Comparison of ENCODE assay signal across 15 cellular contexts in the genomic region with DNA sequence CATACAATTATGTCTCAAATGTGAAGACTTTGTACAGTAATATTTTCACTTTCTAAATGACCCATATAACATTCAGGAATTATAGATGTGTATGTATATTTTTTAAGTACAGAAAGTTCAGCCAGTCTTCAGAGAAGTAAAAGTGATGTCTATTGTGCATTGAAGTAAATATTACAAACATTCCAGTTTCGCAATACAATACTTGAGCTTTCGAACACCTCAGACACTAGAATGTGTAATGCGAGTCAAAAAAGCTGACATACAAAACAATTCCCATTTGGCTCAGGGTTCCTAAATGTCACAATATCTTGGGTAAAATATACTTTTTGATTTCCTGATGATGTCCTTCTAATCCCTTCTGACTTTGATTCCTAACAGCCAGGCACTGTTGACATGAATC.
"Had no signal": no experiment of that assay in that cellular context is flagged by ENCODE, and none has a peak within 500 bp of the region (broad histone marks: within the 10 kb centered on the region; RNA-seq: fewer than 3 reads in every experiment).

No MANE protein-coding gene starts in this region.

- H3K27me3 ChIP-seq: colonic mucosa, esophagus muscularis mucosa, sigmoid colon, upper lobe of right lung had no signal

- H3K4me3 ChIP-seq: colonic mucosa, esophagus muscularis mucosa, sigmoid colon, thoracic aorta, upper lobe of right lung had no signal

- ATAC-seq: activated T-cell treated with anti-CD3 and anti-CD28 coated beads, Interleukin-2, amount 50 U/mL, for 72 hours; upper lobe of right lung; WTC11 had no signal

- H3K36me3 ChIP-seq: colonic mucosa, esophagus muscularis mucosa, sigmoid colon, thoracic aorta, upper lobe of right lung had no signal

- H3K27ac ChIP-seq: colonic mucosa, esophagus muscularis mucosa, sigmoid colon, thoracic aorta, upper lobe of right lung had no signal

- H3K36me3 Mint-ChIP-seq: activated naive CD8-positive, alpha-beta T cell treated with anti-CD3 and anti-CD28 coated beads, Interleukin-2, amount 10 ng/mL, durations not matched to agents 7 days and 5 days had no signal

- H3K9me3 ChIP-seq: colonic mucosa, esophagus muscularis mucosa, sigmoid colon, thoracic aorta, upper lobe of right lung had no signal

- H3K9me3 Mint-ChIP-seq: activated CD4-positive, alpha-beta memory T cell treated with anti-CD3 and anti-CD28 coated beads, Interleukin-2, amount 10 ng/mL, durations not matched to agents 7 days and 5 days; activated naive CD8-positive, alpha-beta T cell treated with anti-CD3 and anti-CD28 coated beads, Interleukin-2, amount 10 ng/mL, durations not matched to agents 7 days and 5 days; neural crest cell had no signal

- H3K4me3 Mint-ChIP-seq: activated CD4-positive, alpha-beta memory T cell treated with anti-CD3 and anti-CD28 coated beads, Interleukin-2, amount 10 ng/mL, durations not matched to agents 7 days and 5 days; activated naive CD8-positive, alpha-beta T cell treated with anti-CD3 and anti-CD28 coated beads, Interleukin-2, amount 10 ng/mL, durations not matched to agents 7 days and 5 days; activated T-cell treated with anti-CD3 and anti-CD28 coated beads, Interleukin-2, amount 50 U/mL, for 72 hours; neural crest cell; WTC11 had no signal

- DNase-seq: activated CD4-positive, alpha-beta memory T cell treated with anti-CD3 and anti-CD28 coated beads, Interleukin-2, amount 10 ng/mL, durations not matched to agents 7 days and 5 days; activated CD4-positive, alpha-beta T cell treated with anti-CD3 and anti-CD28 coated beads for 4 hours; activated gamma-delta T cell; activated naive CD8-positive, alpha-beta T cell treated with anti-CD3 and anti-CD28 coated beads, Interleukin-2, amount 10 ng/mL, durations not matched to agents 7 days and 5 days; activated T-cell treated with anti-CD3 and anti-CD28 coated beads, Interleukin-2, amount 50 U/mL, for 72 hours; colonic mucosa; glutamatergic neuron; sigmoid colon; stimulated activated CD4-positive, alpha-beta T cell treated with anti-CD3 and anti-CD28 coated beads, Interleukin-1b, Interleukin-23, amount 100 ng/mL, for 48 hours; T-helper 2 cell; upper lobe of right lung had no signal

- H3K4me1 ChIP-seq: colonic mucosa, sigmoid colon, upper lobe of right lung had no signal

- H3K27ac Mint-ChIP-seq: activated CD4-positive, alpha-beta memory T cell treated with anti-CD3 and anti-CD28 coated beads, Interleukin-2, amount 10 ng/mL, durations not matched to agents 7 days and 5 days; activated naive CD8-positive, alpha-beta T cell treated with anti-CD3 and anti-CD28 coated beads, Interleukin-2, amount 10 ng/mL, durations not matched to agents 7 days and 5 days; activated T-cell treated with anti-CD3 and anti-CD28 coated beads, Interleukin-2, amount 50 U/mL, for 72 hours; WTC11 had no signal
